Comparison of ENCODE assay signal across 32 cellular contexts in the genomic region with DNA sequence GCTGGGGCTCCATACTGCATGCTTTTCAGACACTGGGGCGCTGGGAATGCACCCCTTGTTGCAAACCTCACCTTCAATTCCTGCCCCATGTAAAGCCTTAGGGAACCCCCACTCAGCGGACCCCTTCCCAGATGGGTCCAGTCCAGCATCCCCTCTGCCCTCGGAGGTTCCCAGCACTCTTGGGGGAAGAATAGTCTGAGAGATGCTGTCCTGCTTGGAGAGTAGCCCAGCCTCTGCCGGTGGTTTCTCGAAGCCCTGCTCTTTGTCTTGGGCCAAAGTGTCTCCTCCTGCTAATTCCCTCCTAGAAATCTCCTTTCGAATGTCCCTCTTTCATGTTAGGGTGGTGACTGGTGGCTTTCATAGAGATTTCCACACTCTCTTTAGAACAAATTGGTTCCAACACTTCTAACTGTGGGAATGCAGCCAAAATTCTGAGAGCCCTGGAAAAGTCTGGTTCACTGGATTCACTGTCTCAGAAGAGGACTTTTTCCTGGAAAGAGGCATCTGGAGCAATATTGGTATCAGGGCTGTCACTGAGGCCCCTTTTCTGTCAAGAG. TPM values are rescaled to one million over a fixed set of nuclear protein-coding genes. Genes with fewer than 3 reads are reported as not detected.
A peak's percentile ranks its signal among the peaks of the same experiment; 100 is the strongest.
DNase-seq lines count a peak whose midpoint lies in the region; ATAC-seq and TF ChIP-seq lines count a peak whose summit lies in the region.
"Had no signal": no experiment of that assay in that cellular context is flagged by ENCODE, and none has a peak within 500 bp of the region (broad histone marks: within the 10 kb centered on the region; RNA-seq: fewer than 3 reads in every experiment).

No MANE protein-coding gene starts in this region.

- no peak overlapping the region for H3K4me3 ChIP-seq in neural progenitor cell
- H3K4me3 ChIP-seq: dorsolateral prefrontal cortex, esophagus squamous epithelium, MG63, ovary, vagina had no signal

- no peaks in the 10 kb centered on the region for H3K36me3 ChIP-seq in neural progenitor cell
- H3K36me3 ChIP-seq: esophagus squamous epithelium, MG63, ovary, vagina had no signal

- H3K4me3 Mint-ChIP-seq in neural progenitor cell = no peak overlapping the region
- H3K4me3 Mint-ChIP-seq: activated B cell treated with CpG ODN at 0.5 μM for 24 hours; activated CD4-positive, alpha-beta T cell treated with anti-CD3 and anti-CD28 coated beads, Interleukin-2, amount 10 ng/mL, durations not matched to agents 7 days and 5 days; activated naive CD8-positive, alpha-beta T cell treated with anti-CD3 and anti-CD28 coated beads, Interleukin-2, amount 50 U/mL, for 24 hours; activated T-cell treated with anti-CD3 and anti-CD28 coated beads, Interleukin-2, amount 50 U/mL, for 24 hours; B cell; CD4-positive, alpha-beta memory T cell; nephron progenitor cell; stimulated activated naive CD8-positive, alpha-beta T cell treated with anti-CD3 and anti-CD28 coated beads, Interleukin-15, amount 100 ng/mL, for 72 hours; T-cell had no signal

- no peak overlapping the region for H3K9ac ChIP-seq in neural progenitor cell

- peaks cover 14% of the 10 kb centered on the region for H3K9me3 Mint-ChIP-seq in neural progenitor cell
- H3K9me3 Mint-ChIP-seq: activated CD4-positive, alpha-beta T cell treated with anti-CD3 and anti-CD28 coated beads, Interleukin-2, amount 10 ng/mL, durations not matched to agents 7 days and 5 days; activated naive CD8-positive, alpha-beta T cell treated with anti-CD3 and anti-CD28 coated beads, Interleukin-2, amount 50 U/mL, for 24 hours; activated T-cell treated with anti-CD3 and anti-CD28 coated beads, Interleukin-2, amount 50 U/mL, for 24 hours had no signal

- H4K20me1 ChIP-seq in neural progenitor cell (ENCODE audit: low read depth) = no peaks in the 10 kb centered on the region

- no peaks in the 10 kb centered on the region for H3F3A ChIP-seq in neural progenitor cell (ENCODE audit: low read depth)

- no peaks in the 10 kb centered on the region for H3K27me3 ChIP-seq in neural progenitor cell
- H3K27me3 ChIP-seq: ovary, vagina had no signal

- H3K36me3 Mint-ChIP-seq in neural progenitor cell = no peaks in the 10 kb centered on the region
- H3K36me3 Mint-ChIP-seq: CD4-positive, alpha-beta memory T cell; T-cell had no signal

- no peak for TF ChIP-seq CTCF in neural progenitor cell (IDR thresholded peaks at IDR 0.05)

- peaks cover 13% of the 10 kb centered on the region for H3K27me3 Mint-ChIP-seq in neural progenitor cell (ENCODE audit: insufficient read depth, low read depth)

- intact Hi-C loops in left cardiac atrium (cut with DNase I) (no loop called here), left ventricle myocardium superior (cut with micrococcal nuclease) (no loop called here)

- peak; percentile 2 for DNase-seq in left cardiac atrium
- DNase-seq in left ventricle myocardium superior = no peak
- peak; percentile 43 for DNase-seq in astrocyte of the hippocampus (ENCODE audit: low read depth, low spot score)
- no peak for DNase-seq in neural progenitor cell (ENCODE audit: low spot score)
- DNase-seq in NCI-H1092 treated with DMSO at 0.1 percent for 48 hours (lab: John Stamatoyannopoulos, UW) = no peak
- no peak for DNase-seq in MV-4-11 (lab: John Stamatoyannopoulos, UW)
- no peak for DNase-seq in activated naive CD4-positive, alpha-beta T cell treated with Interleukin-2 at 50 U/mL for 16 hours
- DNase-seq: ACHN; activated B cell treated with CpG ODN at 0.5 μM for 24 hours; activated CD4-positive, alpha-beta T cell treated with anti-CD3 and anti-CD28 coated beads, Interleukin-2, amount 10 ng/mL, durations not matched to agents 7 days and 5 days; activated gamma-delta T cell treated with Interleukin-2 at 50 U/mL for 16 hours; activated naive CD8-positive, alpha-beta T cell treated with anti-CD3 and anti-CD28 coated beads, Interleukin-2, amount 50 U/mL, for 24 hours; activated T-cell treated with anti-CD3 and anti-CD28 coated beads, Interleukin-2, amount 50 U/mL, for 24 hours; CD4-positive, alpha-beta memory T cell; esophagus squamous epithelium; foreskin melanocyte; KBM-7; MG63; NCI-H1417 treated with DMSO at 0.1 percent for 48 hours; NCI-H2081 treated with DMSO at 0.1 percent for 48 hours; NCI-H526 treated with DMSO at 0.1 percent for 48 hours; nephron progenitor cell; ovary; stimulated activated CD4-positive, alpha-beta T cell treated with anti-CD3 and anti-CD28 coated beads, Interleukin-2, amount 100 ng/mL, for 24 hours; stimulated activated CD8-positive, alpha-beta memory T cell treated with anti-CD3 and anti-CD28 coated beads, Interleukin-4, amount 100 ng/mL, for 48 hours; stimulated activated naive CD8-positive, alpha-beta T cell treated with anti-CD3 and anti-CD28 coated beads, Interleukin-15, amount 100 ng/mL, for 72 hours; T-cell had no signal

- H3K79me2 ChIP-seq in neural progenitor cell (ENCODE audit: low read depth) = no peaks in the 10 kb centered on the region

- peaks cover 24% of the 10 kb centered on the region for H3K4me1 ChIP-seq in neural progenitor cell

- H3K27ac ChIP-seq in neural progenitor cell = no peak overlapping the region
- H3K27ac ChIP-seq: dorsolateral prefrontal cortex, ovary, vagina had no signal

- no peak overlapping the region for H3K27ac Mint-ChIP-seq in neural progenitor cell
- H3K27ac Mint-ChIP-seq: activated B cell treated with CpG ODN at 0.5 μM for 24 hours; activated CD4-positive, alpha-beta T cell treated with anti-CD3 and anti-CD28 coated beads, Interleukin-2, amount 10 ng/mL, durations not matched to agents 7 days and 5 days; activated naive CD8-positive, alpha-beta T cell treated with anti-CD3 and anti-CD28 coated beads, Interleukin-2, amount 50 U/mL, for 24 hours; activated T-cell treated with anti-CD3 and anti-CD28 coated beads, Interleukin-2, amount 50 U/mL, for 24 hours; B cell; CD4-positive, alpha-beta memory T cell; nephron progenitor cell; stimulated activated naive CD8-positive, alpha-beta T cell treated with anti-CD3 and anti-CD28 coated beads, Interleukin-15, amount 100 ng/mL, for 72 hours; T-cell had no signal

- H3K4me2 ChIP-seq in neural progenitor cell = no peak overlapping the region

- ATAC-seq in left cardiac atrium (no peak), left ventricle myocardium superior (no peak), HG03565 (IDR thresholded peaks at IDR 0.05; ENCODE audit: unreplicated experiment) (no peak)
- ATAC-seq: activated naive CD8-positive, alpha-beta T cell treated with anti-CD3 and anti-CD28 coated beads, Interleukin-2, amount 50 U/mL, for 24 hours; Panc1; stimulated activated naive CD8-positive, alpha-beta T cell treated with anti-CD3 and anti-CD28 coated beads, Interleukin-15, amount 100 ng/mL, for 72 hours; T-cell had no signal

- H3K9me3 ChIP-seq in neural progenitor cell (ENCODE audit: low read depth) = no peaks in the 10 kb centered on the region
- H3K9me3 ChIP-seq: ovary, vagina had no signal

- peaks cover 10% of the 10 kb centered on the region for H3K4me1 Mint-ChIP-seq in neural progenitor cell
- H3K4me1 Mint-ChIP-seq: activated B cell treated with CpG ODN at 0.5 μM for 24 hours; activated CD4-positive, alpha-beta T cell treated with anti-CD3 and anti-CD28 coated beads, Interleukin-2, amount 10 ng/mL, durations not matched to agents 7 days and 5 days; activated naive CD8-positive, alpha-beta T cell treated with anti-CD3 and anti-CD28 coated beads, Interleukin-2, amount 50 U/mL, for 24 hours; B cell; CD4-positive, alpha-beta memory T cell; stimulated activated naive CD8-positive, alpha-beta T cell treated with anti-CD3 and anti-CD28 coated beads, Interleukin-15, amount 100 ng/mL, for 72 hours; T-cell had no signal

- peak overlapping the region; percentile 14 for H2AFZ ChIP-seq in neural progenitor cell (replicated peaks)

RNA-seq across cellular contexts. Expression of a gene that starts 24.9 kb away (rescaled TPM):
- total RNA-seq in left cardiac atrium (10 to 100 TPM; 37.2 to 55.1 TPM), left ventricle myocardium superior (35.1 TPM), neural progenitor cell (ENCODE audit: low replicate concordance) (24.0 and 38.0 TPM in 2 replicates)

Comparison
In these comparisons a context has a peak if more than half of its experiments do, and no peak if none do; other contexts are left out.
1. DNase-seq: peak in left cardiac atrium (single experiment) and astrocyte of the hippocampus (single experiment); none in left ventricle myocardium superior (single experiment), neural progenitor cell (single experiment), NCI-H1092 treated with DMSO at 0.1 percent for 48 hours (single experiment), MV-4-11 (single experiment) and activated naive CD4-positive, alpha-beta T cell treated with Interleukin-2 at 50 U/mL for 16 hours (single experiment).